Comparison of ENCODE assay signal across 8 cellular contexts in the genomic region with DNA sequence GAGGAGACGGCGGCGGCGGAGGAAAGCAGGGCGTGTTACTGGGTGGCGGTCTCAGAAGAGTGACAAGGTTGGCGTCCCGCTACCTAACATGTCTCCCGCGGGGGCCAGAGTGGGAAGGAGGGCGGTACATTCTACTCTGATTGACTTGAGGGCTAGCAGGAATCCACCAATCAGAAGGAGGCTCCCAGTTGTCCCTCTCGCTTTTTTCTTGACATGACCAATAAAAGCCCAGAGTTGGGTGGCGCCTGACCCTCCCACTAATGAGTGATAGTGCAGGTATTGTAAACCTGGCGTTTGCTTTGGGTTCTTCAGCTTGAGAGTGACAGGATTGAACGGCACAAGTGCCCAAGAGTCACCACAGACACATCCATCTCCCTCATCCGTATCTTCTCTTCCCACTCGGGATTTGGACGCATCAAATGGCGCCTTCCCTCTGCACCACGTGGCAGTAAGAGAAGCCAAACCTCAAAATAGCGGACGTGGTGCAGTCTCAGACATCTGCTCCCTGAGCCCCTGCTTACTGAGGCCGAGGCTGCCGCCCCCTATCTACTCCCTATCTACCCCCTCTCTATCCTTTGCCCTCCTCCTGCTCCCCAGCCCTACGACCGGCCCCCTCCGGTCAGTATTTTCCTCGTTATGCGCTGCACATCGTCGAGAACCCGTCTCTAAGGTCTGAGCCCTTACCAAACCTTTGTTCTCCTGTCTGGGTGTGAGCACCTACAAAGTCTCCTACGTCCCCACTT. TPM values are rescaled to one million over a fixed set of nuclear protein-coding genes. Genes with fewer than 3 reads are reported as not detected.
DNase-seq lines count a peak whose midpoint lies in the region; ATAC-seq and TF ChIP-seq lines count a peak whose summit lies in the region.

No MANE protein-coding gene starts in this region.

- intact Hi-C loops in dorsolateral prefrontal cortex (cut with DNase I) (loop anchor here (2.0 to 10.0 kb wide), 8 partner anchors 33 to 380 kb away; a partner anchor contains a TSS), right lobe of liver (cut with DNase I) (no loop called here)

- ATAC-seq in GM19395 (IDR thresholded peaks at IDR 0.05; ENCODE audit: unreplicated experiment): peak; percentile 92
- ATAC-seq in HG03558 (IDR thresholded peaks at IDR 0.05; ENCODE audit: extremely low read depth, unreplicated experiment): peak; percentile 76
- peak; percentile 92 to 95 (median 93) for ATAC-seq in right lobe of liver

- TF ChIP-seq CTCF in dorsolateral prefrontal cortex (IDR thresholded peaks at IDR 0.05 in 54 of 56, conservative IDR thresholded peaks at IDR 0.05 in 2 of 56; ENCODE audit: low read depth in 1 of 56, partially characterized antibody in 56 of 56) (peak in 9 of 56 donors; percentile 4 to 24 (median 11)), right lobe of liver (IDR thresholded peaks at IDR 0.05) (no peak)

- TF ChIP-seq POLR2A in right lobe of liver (IDR thresholded peaks at IDR 0.05): peak; percentile 33

- WGBS in right lobe of liver (ENCODE audit: insufficient coverage, low coverage, low lambda C conversion rate, missing lambda C conversion rate): 0% methylated on average over 31 of the region's 33 CpGs

- no peaks in the 10 kb centered on the region for H3K9me3 ChIP-seq in right lobe of liver

- H3K27ac ChIP-seq in dorsolateral prefrontal cortex: peak overlapping the region; percentile 60 to 97 (median 89)
- H3K27ac ChIP-seq in right lobe of liver: peak overlapping the region; percentile 36 to 58 (median 47)

- H3K4me3 ChIP-seq in dorsolateral prefrontal cortex (peak overlapping the region; percentile 39 to 100 (median 88)), right lobe of liver (peak overlapping the region; percentile 67 to 92 (median 75))

- H3K27me3 ChIP-seq in dorsolateral prefrontal cortex: no peaks in the 10 kb centered on the region
- H3K27me3 ChIP-seq in right lobe of liver: no peaks in the 10 kb centered on the region

- peak; percentile 96 for DNase-seq in CD1c-positive myeloid dendritic cell (ENCODE audit: extremely low spot score)
- DNase-seq in NCI-H748 (lab: John Stamatoyannopoulos, UW; ENCODE audit: unreplicated experiment): peak; percentile 96
- DNase-seq in activated CD4-positive, alpha-beta T cell treated with anti-CD3 and anti-CD28 coated beads, Interleukin-2, amount 50 U/mL, for 4 hours: peak; percentile 86 to 90
- DNase-seq in dorsolateral prefrontal cortex: peak; percentile 66 to 97 (median 94)
- peak; percentile 85 to 93 (median 89) for DNase-seq in right lobe of liver
- DNase-seq in stimulated activated CD4-positive, alpha-beta T cell treated with anti-CD3 and anti-CD28 coated beads, Interleukin-4, amount 100 ng/mL, for 4 hours: peak; percentile 73 to 92

- H3K4me1 ChIP-seq in right lobe of liver: no peaks in the 10 kb centered on the region

- H3K36me3 ChIP-seq in right lobe of liver: no peaks in the 10 kb centered on the region

RNA-seq across cellular contexts. Expression of a gene that starts 0.7 kb away (rescaled TPM):
- 10 to 100 TPM in 110 of 120 experiments, 1 to 10 TPM in 10; 7.6 to 19.3 (median 13.3) TPM for total RNA-seq in dorsolateral prefrontal cortex
- total RNA-seq in right lobe of liver: 1 to 10 TPM in 4 of 6 experiments, under 1 TPM in 2; 0.64 to 2.2 (median 1.1) TPM

RNA-seq across cellular contexts. Expression of a gene that starts 33.9 kb away (rescaled TPM):
- total RNA-seq in dorsolateral prefrontal cortex (100 to 1,000 TPM in 72 of 120 experiments, 10 to 100 TPM in 48; 56.8 to 160 (median 105) TPM), right lobe of liver (10 to 100 TPM; 46.0 to 72.2 (median 53.1) TPM)

RNA-seq across cellular contexts. Expression of a gene that starts 50.9 kb away (rescaled TPM):
- total RNA-seq in dorsolateral prefrontal cortex (10 to 100 TPM; 29.8 to 52.8 (median 41.1) TPM), right lobe of liver (10 to 100 TPM; 17.2 to 21.6 (median 18.7) TPM)

Comparison
In these comparisons a context has a peak if more than half of its experiments do, and no peak if none do; other contexts are left out.
1. Peak in every context shown above with its lines: DNase-seq, ATAC-seq, H3K4me3 ChIP-seq and H3K27ac ChIP-seq.
2. intact Hi-C loops: an anchor here in dorsolateral prefrontal cortex (2.0 to 10.0 kb wide); none called in right lobe of liver.